Comparison of ENCODE assay signal across 21 cellular contexts in genomic region chr7:125149151-125149550, GRCh38.
A peak's percentile ranks its signal among the peaks of the same experiment; 100 is the strongest.
DNase-seq lines count a peak whose midpoint lies in the region; ATAC-seq and TF ChIP-seq lines count a peak whose summit lies in the region.
"Had no signal": no experiment of that assay in that cellular context is flagged by ENCODE, and none has a peak within 500 bp of the region (broad histone marks: within the 10 kb centered on the region; RNA-seq: fewer than 3 reads in every experiment).

No MANE protein-coding gene starts in this region.

- POLR2A ChIA-PET in MCF 10A (lab: Yijun Ruan, JAX): interaction anchor here (0.6 to 0.7 kb wide), 2 partner anchors 13 to 28 kb away, joined by 3 to 4 read pairs; no protein-coding TSS in a partner anchor

- no peaks in the 10 kb centered on the region for H3K9me3 Mint-ChIP-seq in MCF 10A (ENCODE audit: unreplicated experiment)
- H3K9me3 Mint-ChIP-seq: H9 had no signal

- peaks cover 13% of the 10 kb centered on the region for H3K4me1 Mint-ChIP-seq in MCF 10A (ENCODE audit: insufficient read depth, unreplicated experiment)
- H3K4me1 Mint-ChIP-seq: CD4-positive, CD25-positive, alpha-beta regulatory T cell; H9 had no signal

- BruUV-seq in MCF 10A (replicated peaks; lab: Mats Ljungman, UMichigan): no TSS peak

- DNase-seq in MCF 10A (ENCODE audit: unreplicated experiment): peak; percentile 27
- no peak for DNase-seq in breast epithelium (ENCODE audit: low spot score in 2 of 2)
- DNase-seq in brain pericyte (ENCODE audit: low read depth, low spot score): peak; percentile 12
- DNase-seq in fibroblast of the aortic adventitia (ENCODE audit: low read depth): peak; percentile 8
- no peak for DNase-seq in coronary artery (ENCODE audit: low spot score)
- DNase-seq in body of pancreas: no peak
- DNase-seq: CD4-positive, CD25-positive, alpha-beta regulatory T cell; DMS79 treated with DMSO at 0.1 percent for 48 hours; GM23248; H9; HFFc6; Karpas-422; NCI-H1694; NCI-H2081; NCI-H226; NCI-H510A treated with DMSO at 0.1 percent for 48 hours; NCI-H748 treated with DMSO at 0.1 percent for 48 hours; OCI-M1; Right ventricle myocardium superior; SW 1271 had no signal

- no peaks in the 10 kb centered on the region for H3K9me3 ChIP-seq in breast epithelium
- H3K9me3 ChIP-seq in body of pancreas: no peaks in the 10 kb centered on the region

- H3K27ac Mint-ChIP-seq in MCF 10A (ENCODE audit: low read depth, unreplicated experiment): no peak overlapping the region
- H3K27ac Mint-ChIP-seq: CD4-positive, CD25-positive, alpha-beta regulatory T cell; H9; HFFc6 had no signal

- ATAC-seq in GM21515 (IDR thresholded peaks at IDR 0.05; ENCODE audit: unreplicated experiment) (no peak), body of pancreas (no peak)

- no peaks in the 10 kb centered on the region for H3K27me3 Mint-ChIP-seq in MCF 10A (ENCODE audit: insufficient read depth, unreplicated experiment)
- H3K27me3 Mint-ChIP-seq: CD4-positive, CD25-positive, alpha-beta regulatory T cell had no signal

- intact Hi-C loops in MCF 10A (cut with micrococcal nuclease): no loop called here
- intact Hi-C loops in breast epithelium (cut with DNase I; ENCODE audit: low total_unique reads): no loop called here
- intact Hi-C loops in body of pancreas (cut with DNase I): no loop called here

- WGBS in body of pancreas, 2 donors: 42 to 62% methylated on average over 1 of the region's 1 CpG

- H3K27ac ChIP-seq in breast epithelium (no peak overlapping the region), coronary artery (no peak overlapping the region), body of pancreas (no peak overlapping the region)
- H3K27ac ChIP-seq: GM23248 had no signal

- CTCF ChIA-PET in MCF 10A (lab: Yijun Ruan, JAX): interaction anchor here (0.5 kb wide), 1 partner anchor 1548 kb away, joined by 3 read pairs; no protein-coding TSS in a partner anchor

- no peak for TF ChIP-seq POLR2A in breast epithelium (IDR thresholded peaks at IDR 0.05)
- TF ChIP-seq POLR2A in body of pancreas (IDR thresholded peaks at IDR 0.05): no peak

- H3K4me3 Mint-ChIP-seq in MCF 10A (ENCODE audit: unreplicated experiment): no peak overlapping the region
- H3K4me3 Mint-ChIP-seq: CD4-positive, CD25-positive, alpha-beta regulatory T cell; H9; HFFc6 had no signal

- H3K36me3 ChIP-seq in breast epithelium (no peaks in the 10 kb centered on the region), body of pancreas (replicated peaks in 1 of 2; ENCODE audit: insufficient read depth in 1 of 2, low read depth in 2 of 2) (no peaks in the 10 kb centered on the region)

- H3K4me1 ChIP-seq in breast epithelium (no peaks in the 10 kb centered on the region), body of pancreas (no peaks in the 10 kb centered on the region)

- H3K27me3 ChIP-seq in breast epithelium (no peaks in the 10 kb centered on the region), body of pancreas (no peaks in the 10 kb centered on the region)

- TF ChIP-seq CTCF in MCF 10A (IDR thresholded peaks at IDR 0.05; ENCODE audit: unreplicated experiment) (no peak), breast epithelium (IDR thresholded peaks at IDR 0.05) (no peak), fibroblast of the aortic adventitia (IDR thresholded peaks at IDR 0.05; ENCODE audit: insufficient read depth, low read length) (no peak), coronary artery (IDR thresholded peaks at IDR 0.05) (no peak), body of pancreas (IDR thresholded peaks at IDR 0.05) (no peak)

- no peak overlapping the region for H3K4me3 ChIP-seq in breast epithelium
- H3K4me3 ChIP-seq in fibroblast of the aortic adventitia (ENCODE audit: low read depth, low read length): no peak overlapping the region
- H3K4me3 ChIP-seq in coronary artery: no peak overlapping the region
- H3K4me3 ChIP-seq in body of pancreas: no peak overlapping the region
- H3K4me3 ChIP-seq: GM23248 had no signal

- no peaks in the 10 kb centered on the region for H3K36me3 Mint-ChIP-seq in MCF 10A (ENCODE audit: insufficient read depth, unreplicated experiment)
- H3K36me3 Mint-ChIP-seq: CD4-positive, CD25-positive, alpha-beta regulatory T cell had no signal

Comparison
In these comparisons a context has a peak if more than half of its experiments do, and no peak if none do; other contexts are left out.
1. DNase-seq: peak in MCF 10A (single experiment), brain pericyte (single experiment) and fibroblast of the aortic adventitia (single experiment); none in breast epithelium (0 of 2), coronary artery (single experiment) and body of pancreas (0 of 4).